8 cellular contexts compared by ENCODE assay signal in genomic region chr9:132240860-132241482, GRCh38.
A peak's percentile ranks its signal among the peaks of the same experiment; 100 is the strongest.
DNase-seq lines count a peak whose midpoint lies in the region; ATAC-seq lines count a peak whose summit lies in the region.

No MANE protein-coding gene starts in this region.

- H3K79me2 ChIP-seq in GM23248 (ENCODE audit: insufficient read depth): no peaks in the 10 kb centered on the region

- no peaks in the 10 kb centered on the region for H4K20me1 ChIP-seq in GM23248 (ENCODE audit: insufficient read depth)

- H2AFZ ChIP-seq in GM23248: peak overlapping the region; percentile 37; the same call in 1 of the 2 replicates

- ATAC-seq in activated T-helper 17 cell treated with anti-CD3 and anti-CD28 coated beads, Interleukin-2, amount 50 U/mL, for 72 hours (replicated peaks): peak; percentile 92
- ATAC-seq in naive thymus-derived CD4-positive, alpha-beta T cell: peak; percentile 94

- H3K4me3 Mint-ChIP-seq in activated T-helper 17 cell treated with anti-CD3 and anti-CD28 coated beads, Interleukin-2, amount 50 U/mL, for 72 hours: peak overlapping the region; percentile 85
- H3K4me3 Mint-ChIP-seq in naive thymus-derived CD4-positive, alpha-beta T cell: peak overlapping the region; percentile 97 to 99 (median 98)

- POLR2A ChIA-PET in naive thymus-derived CD4-positive, alpha-beta T cell (lab: Charles Lee): interaction anchor here (0.6 to 2.3 kb wide), 10 partner anchors 11 to 789 kb away, joined by 3 to 21 read pairs (median 3); partner anchors contain the start of gene SETX

- WGBS in GM23248 (ENCODE audit: low coverage in 1 of 2, low lambda C conversion rate in 2 of 2, missing lambda C conversion rate in 2 of 2), 2 experiments: 3 to 13% methylated on average over 28 to 42 of the region's 62 CpGs

- no peaks in the 10 kb centered on the region for H3F3A ChIP-seq in GM23248 (ENCODE audit: insufficient read depth)

- intact Hi-C loops in naive thymus-derived CD4-positive, alpha-beta T cell (cut with micrococcal nuclease): loop anchor here (1.0 to 10.0 kb wide), 14 partner anchors 18 to 1826 kb away; partner anchors contain the start of genes MED27 (in 2 of the 2), BRD3 (in 1 of the 2), GTF3C5 (in 1 of the 2) and POMT1 (in 1 of the 2)

- DNase-seq in DMS53 treated with DMSO at 0.1 percent for 48 hours (lab: John Stamatoyannopoulos, UW; ENCODE audit: unreplicated experiment) (peak; percentile 82), GM23248 (peak; percentile 80), LoVo (ENCODE audit: low spot score) (peak; percentile 83), RPMI8226 (peak; percentile 97), fibroblast of peridontal ligament (ENCODE audit: extremely low read depth) (peak; percentile 59)
- DNase-seq in naive thymus-derived CD4-positive, alpha-beta T cell: peak; percentile 98 to 100 (median 99)
- DNase-seq in stimulated activated CD8-positive, alpha-beta memory T cell treated with anti-CD3 and anti-CD28 coated beads, Interleukin-7, amount 100 ng/mL, for 48 hours (ENCODE audit: extremely low read depth in 1 of 2, low read depth in 1 of 2): peak; percentile 97 to 99

- in situ Hi-C loops in GM23248 (cut with MboI): loop anchor here (25.0 kb wide), 1 partner anchor 96 kb away; no protein-coding TSS in a partner anchor

- H3K9me3 ChIP-seq in GM23248 (ENCODE audit: low read depth): no peaks in the 10 kb centered on the region
- H3K9me3 ChIP-seq in naive thymus-derived CD4-positive, alpha-beta T cell (ENCODE audit: control insufficient read depth in 2 of 3, low read length in 3 of 3): no peaks in the 10 kb centered on the region

- no peak overlapping the region for H3K27ac ChIP-seq in GM23248
- peak overlapping the region; percentile 69 for H3K27ac ChIP-seq in naive thymus-derived CD4-positive, alpha-beta T cell (ENCODE audit: low read depth, low read length)

- H3K4me2 ChIP-seq in GM23248 (ENCODE audit: unreplicated experiment): peak overlapping the region; percentile 50

- no peak overlapping the region for H3K9ac ChIP-seq in GM23248

- peaks cover 4% of the 10 kb centered on the region for H3K4me1 Mint-ChIP-seq in activated T-helper 17 cell treated with anti-CD3 and anti-CD28 coated beads, Interleukin-2, amount 50 U/mL, for 72 hours
- peaks cover 5 to 24% (median 21%) of the 10 kb centered on the region in 7 donors for H3K4me1 Mint-ChIP-seq in naive thymus-derived CD4-positive, alpha-beta T cell

- H3K36me3 ChIP-seq in GM23248 (ENCODE audit: low read depth): no peaks in the 10 kb centered on the region
- no peaks in the 10 kb centered on the region for H3K36me3 ChIP-seq in naive thymus-derived CD4-positive, alpha-beta T cell (ENCODE audit: control insufficient read depth in 2 of 3, insufficient read depth in 3 of 3, low read length in 3 of 3)

- peaks cover 30% of the 10 kb centered on the region for H3K27me3 ChIP-seq in GM23248 (replicated peaks; ENCODE audit: insufficient read depth)
- H3K27me3 ChIP-seq in naive thymus-derived CD4-positive, alpha-beta T cell (ENCODE audit: control insufficient read depth in 2 of 2, insufficient read depth in 2 of 2, low read length in 2 of 2): no peaks in the 10 kb centered on the region

- no peaks in the 10 kb centered on the region for H3K4me1 ChIP-seq in GM23248 (ENCODE audit: insufficient read depth)
- H3K4me1 ChIP-seq in naive thymus-derived CD4-positive, alpha-beta T cell (ENCODE audit: control insufficient read depth in 2 of 2, insufficient read depth in 2 of 2, low read length in 2 of 2): peaks cover 11 to 17% of the 10 kb centered on the region in 2 donors

- no peaks in the 10 kb centered on the region for H3K27me3 Mint-ChIP-seq in activated T-helper 17 cell treated with anti-CD3 and anti-CD28 coated beads, Interleukin-2, amount 50 U/mL, for 72 hours
- H3K27me3 Mint-ChIP-seq in naive thymus-derived CD4-positive, alpha-beta T cell: peaks cover 0 to 16% (median 0%) of the 10 kb centered on the region in 5 donors

- H3K27ac Mint-ChIP-seq in activated T-helper 17 cell treated with anti-CD3 and anti-CD28 coated beads, Interleukin-2, amount 50 U/mL, for 72 hours: peak overlapping the region; percentile 65
- H3K27ac Mint-ChIP-seq in naive thymus-derived CD4-positive, alpha-beta T cell: peak overlapping the region; percentile 90 to 96 (median 94)

- H3K9me3 Mint-ChIP-seq in activated T-helper 17 cell treated with anti-CD3 and anti-CD28 coated beads, Interleukin-2, amount 50 U/mL, for 72 hours: no peaks in the 10 kb centered on the region
- H3K9me3 Mint-ChIP-seq in naive thymus-derived CD4-positive, alpha-beta T cell: peaks cover 0 to 4% (median 0%) of the 10 kb centered on the region in 11 donors

- CTCF ChIA-PET in naive thymus-derived CD4-positive, alpha-beta T cell (lab: Charles Lee): interaction anchor here (1.0 to 3.7 kb wide), 3 partner anchors 12 to 484 kb away, joined by 3 to 12 read pairs (median 7); no protein-coding TSS in a partner anchor

- H3K36me3 Mint-ChIP-seq in activated T-helper 17 cell treated with anti-CD3 and anti-CD28 coated beads, Interleukin-2, amount 50 U/mL, for 72 hours (ENCODE audit: low read depth): no peaks in the 10 kb centered on the region
- no peaks in the 10 kb centered on the region for H3K36me3 Mint-ChIP-seq in naive thymus-derived CD4-positive, alpha-beta T cell

- peak overlapping the region; percentile 66 for H3K4me3 ChIP-seq in GM23248
- H3K4me3 ChIP-seq in naive thymus-derived CD4-positive, alpha-beta T cell (ENCODE audit: low read length): peak overlapping the region; percentile 77

- no peaks in the 10 kb centered on the region for H3K9me2 ChIP-seq in GM23248 (ENCODE audit: insufficient read depth)
